In genomic region chr19:1453525-1454371, GRCh38 we compare ENCODE assay signal across 10 cellular contexts. TPM values are rescaled to one million over a fixed set of nuclear protein-coding genes. Genes with fewer than 3 reads are reported as not detected.
DNase-seq lines count a peak whose midpoint lies in the region; FAIRE-seq and TF ChIP-seq lines count a peak whose summit lies in the region.
"Had no signal": no experiment of that assay in that cellular context is flagged by ENCODE, and none has a peak within 500 bp of the region (broad histone marks: within the 10 kb centered on the region; RNA-seq: fewer than 3 reads in every experiment).

No MANE protein-coding gene starts in this region.

- DNase-seq in NCI-H1092 (lab: John Stamatoyannopoulos, UW) (peak; percentile 18), NCI-H1092 treated with DMSO at 0.1 percent for 48 hours (lab: John Stamatoyannopoulos, UW) (no peak), SJSA1 (ENCODE audit: low read depth in 1 of 2, low spot score in 2 of 2) (peak; percentile 13 to 79), fibroblast of the aortic adventitia (ENCODE audit: low read depth) (no peak), superior temporal gyrus (ENCODE audit: extremely low spot score) (peak; percentile 96), GM19239 (ENCODE audit: insufficient read length, low spot score) (no peak)
- DNase-seq in activated CD8-positive, alpha-beta memory T cell treated with anti-CD3 and anti-CD28 coated beads, Interleukin-2, amount 50 U/mL, for 48 hours, result no peak
- DNase-seq in activated naive CD4-positive, alpha-beta T cell treated with Interleukin-2 at 50 U/mL for 16 hours, result no peak
- DNase-seq: activated T-cell treated with anti-CD3 and anti-CD28 coated beads for 4 hours had no signal

- TF ChIP-seq CTCF in fibroblast of the aortic adventitia (IDR thresholded peaks at IDR 0.05; ENCODE audit: insufficient read depth, low read length), result peak; percentile 16

- H3K36me3 ChIP-seq in SJSA1, result no peaks in the 10 kb centered on the region; the same call in 1 of the 2 replicates

- H3K4me3 ChIP-seq in SJSA1, result no peak overlapping the region
- H3K4me3 ChIP-seq in fibroblast of the aortic adventitia (ENCODE audit: low read depth, low read length), result no peak overlapping the region

- H3K27ac ChIP-seq in SJSA1, result no peak overlapping the region

- no peaks in the 10 kb centered on the region; the same call in 1 of the 2 replicates for H3K9me3 ChIP-seq in SJSA1 (replicated peaks)

- peaks cover 25% of the 10 kb centered on the region for H3K4me1 ChIP-seq in SJSA1 (replicated peaks)

- no peak for FAIRE-seq in GM19239 (lab: Jason Lieb, UNC)

- peaks cover 93% of the 10 kb centered on the region for H3K27me3 ChIP-seq in SJSA1 (replicated peaks)

RNA-seq across cellular contexts. Expression of gene APC2, which starts 3.8 kb away (rescaled TPM):
- 0.25 TPM in 1 of 2 replicates, not detected in the other for total RNA-seq in SJSA1 (2014; rRNA removed; shearing (Covaris generic))
- 0.27 and 0.57 TPM in 2 replicates for total RNA-seq in fibroblast of the aortic adventitia (ENCODE audit: low replicate concordance)
- total RNA-seq: epithelial cell of proximal tubule had no signal

RNA-seq across cellular contexts. Expression of gene RPS15, which starts 15.6 kb away (rescaled TPM):
- 1,442 and 2,183 TPM in 2 replicates for total RNA-seq in SJSA1 (2014; rRNA removed; shearing (Covaris generic))
- 567 and 712 TPM in 2 replicates for total RNA-seq in fibroblast of the aortic adventitia (ENCODE audit: low replicate concordance)

RNA-seq across cellular contexts. Expression of gene C19orf25, which starts 25.3 kb away (rescaled TPM):
- 29.3 and 34.2 TPM in 2 replicates for total RNA-seq in SJSA1 (2014; rRNA removed; shearing (Covaris generic))
- total RNA-seq in fibroblast of the aortic adventitia (ENCODE audit: low replicate concordance), result 13.2 and 26.8 TPM in 2 replicates

RNA-seq across cellular contexts. Expression of gene PCSK4, which starts 36.4 kb away (rescaled TPM):
- total RNA-seq in SJSA1 (2014; rRNA removed; shearing (Covaris generic)), result 0.34 TPM in 1 of 2 replicates, not detected in the other
- 0.25 and 2.2 TPM in 2 replicates for total RNA-seq in fibroblast of the aortic adventitia (ENCODE audit: low replicate concordance)

RNA-seq across cellular contexts. Expression of gene REEP6, which starts 37.2 kb away (rescaled TPM):
- 0.92 TPM in 1 of 2 replicates, not detected in the other for total RNA-seq in SJSA1 (2014; rRNA removed; shearing (Covaris generic))
- 0.65 and 2.8 TPM in 2 replicates for total RNA-seq in fibroblast of the aortic adventitia (ENCODE audit: low replicate concordance)

Comparison
In these comparisons a context has a peak if more than half of its experiments do, and no peak if none do; other contexts are left out.
1. DNase-seq: peak in NCI-H1092 (single experiment), SJSA1 (2 of 2) and superior temporal gyrus (single experiment); none in NCI-H1092 treated with DMSO at 0.1 percent for 48 hours (single experiment), fibroblast of the aortic adventitia (single experiment), activated CD8-positive, alpha-beta memory T cell treated with anti-CD3 and anti-CD28 coated beads, Interleukin-2, amount 50 U/mL, for 48 hours (single experiment), GM19239 (single experiment) and activated naive CD4-positive, alpha-beta T cell treated with Interleukin-2 at 50 U/mL for 16 hours (single experiment).